ENCODE assay signal across 29 cellular contexts in genomic region chr5:145497041-145497440, GRCh38.
"Had no signal": no experiment of that assay in that cellular context is flagged by ENCODE, and none has a peak within 500 bp of the region (broad histone marks: within the 10 kb centered on the region; RNA-seq: fewer than 3 reads in every experiment).

No MANE protein-coding gene starts in this region.

- H3K36me3 ChIP-seq: adrenal gland, cardiac muscle cell had no signal

- H3K27me3 ChIP-seq: adrenal gland, cardiac muscle cell had no signal

- H3K4me1 ChIP-seq: adrenal gland had no signal

- DNase-seq: activated B cell treated with CpG ODN at 0.5 μM for 24 hours; activated CD4-positive, alpha-beta memory T cell treated with anti-CD3 and anti-CD28 coated beads for 36 hours; activated CD4-positive, alpha-beta T cell treated with anti-CD3 and anti-CD28 coated beads for 4 hours; activated CD4-positive, alpha-beta T cell treated with anti-CD3 and anti-CD28 coated beads, Interleukin-2, amount 10 ng/mL, durations not matched to agents 24 days and 14 days; activated CD4-positive, alpha-beta T cell treated with anti-CD3 and anti-CD28 coated beads, Interleukin-2, amount 50 U/mL, for 1 hour; activated CD4-positive, alpha-beta T cell treated with anti-CD3 and anti-CD28 coated beads, Interleukin-2, amount 50 U/mL, for 4 hours; activated CD4-positive, CD25-positive, alpha-beta regulatory T cell treated with anti-CD3 and anti-CD28 coated beads, Interleukin-2, amount 50 U/mL, for 72 hours; activated CD8-positive, alpha-beta memory T cell treated with anti-CD3 and anti-CD28 coated beads, Interleukin-2, amount 50 U/mL, for 4 hours; activated CD8-positive, alpha-beta T cell treated with anti-CD3 and anti-CD28 coated beads for 36 hours; activated effector memory CD4-positive, alpha-beta T cell treated with anti-CD3 and anti-CD28 coated beads, Interleukin-2, amount 50 U/mL, for 16 hours; activated gamma-delta T cell treated with Interleukin-2 at 50 U/mL for 16 hours; activated naive CD4-positive, alpha-beta T cell; activated naive CD4-positive, alpha-beta T cell treated with anti-CD3 and anti-CD28 coated beads for 36 hours; activated naive CD4-positive, alpha-beta T cell treated with anti-CD3 and anti-CD28 coated beads, Interleukin-2, amount 50 U/mL, for 16 hours; activated naive CD8-positive, alpha-beta T cell treated with anti-CD3 and anti-CD28 coated beads for 36 hours; activated T-cell treated with anti-CD3 and anti-CD28 coated beads for 4 hours; activated T-cell treated with anti-CD3 and anti-CD28 coated beads, Interleukin-2, amount 50 U/mL, for 1 hour; activated T-cell treated with anti-CD3 and anti-CD28 coated beads, Interleukin-2, amount 50 U/mL, for 4 hours; activated T-cell treated with anti-CD3 and anti-CD28 coated beads, Interleukin-2, amount 50 U/mL, for 72 hours; adrenal gland; amniotic stem cell; aorta; caudate nucleus; T-cell; T-helper 17 cell had no signal

- H3K4me3 ChIP-seq: adrenal gland, cardiac muscle cell had no signal

- ATAC-seq: activated CD8-positive, alpha-beta T cell treated with anti-CD3 and anti-CD28 coated beads for 36 hours; activated naive CD4-positive, alpha-beta T cell treated with anti-CD3 and anti-CD28 coated beads, Interleukin-2, amount 50 U/mL, for 72 hours; activated T-cell treated with anti-CD3 and anti-CD28 coated beads, Interleukin-2, amount 50 U/mL, for 4 hours; activated T-cell treated with anti-CD3 and anti-CD28 coated beads, Interleukin-2, amount 50 U/mL, for 72 hours; activated T-helper 17 cell treated with anti-CD3 and anti-CD28 coated beads, Interleukin-2, amount 50 U/mL, for 72 hours; T-cell; T-helper 17 cell had no signal

- H3K27ac ChIP-seq: adrenal gland, cardiac muscle cell, VCaP had no signal

- H3K9me3 ChIP-seq: adrenal gland had no signal
